21 cellular contexts compared by ENCODE assay signal in the genomic region with DNA sequence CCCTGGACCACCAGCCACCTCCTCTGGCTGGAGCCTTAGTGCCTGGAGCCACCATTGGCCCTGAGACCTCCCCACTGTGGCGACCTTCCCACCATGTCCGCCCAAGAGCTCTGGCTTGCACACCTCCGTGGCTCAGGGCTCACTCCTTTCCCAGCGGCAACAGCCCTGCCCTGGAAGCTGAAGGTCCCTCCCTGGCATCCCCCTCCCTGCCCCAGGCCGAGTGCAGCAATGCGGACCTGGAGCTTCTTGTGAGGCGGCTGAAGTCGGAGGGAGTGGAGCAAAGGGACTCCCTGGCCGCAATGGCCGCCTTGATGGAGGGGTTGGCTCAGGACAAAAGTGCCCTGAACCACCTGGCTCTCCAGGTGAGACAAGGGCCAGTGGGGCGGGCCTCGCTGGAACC. TPM values are rescaled to one million over a fixed set of nuclear protein-coding genes. Genes with fewer than 3 reads are reported as not detected.
A peak's percentile ranks its signal among the peaks of the same experiment; 100 is the strongest.
DNase-seq lines count a peak whose midpoint lies in the region; ATAC-seq and TF ChIP-seq lines count a peak whose summit lies in the region.
"Had no signal": no experiment of that assay in that cellular context is flagged by ENCODE, and none has a peak within 500 bp of the region (broad histone marks: within the 10 kb centered on the region; RNA-seq: fewer than 3 reads in every experiment).

No MANE protein-coding gene starts in this region.

- no peaks in the 10 kb centered on the region for H3K4me1 ChIP-seq in left lung
- H3K4me1 ChIP-seq in transverse colon = no peaks in the 10 kb centered on the region

- intact Hi-C loops in Right ventricle myocardium inferior (cut with DNase I) = no loop called here
- intact Hi-C loops in left ventricle myocardium superior (cut with micrococcal nuclease) = no loop called here
- intact Hi-C loops in left lung (cut with DNase I) = no loop called here
- intact Hi-C loops in transverse colon (cut with DNase I; ENCODE audit: low total_unique reads) = no loop called here

- no peaks in the 10 kb centered on the region for H3K27me3 ChIP-seq in left lung
- no peaks in the 10 kb centered on the region for H3K27me3 ChIP-seq in transverse colon

- peaks cover 9% of the 10 kb centered on the region for H3K27me3 Mint-ChIP-seq in T-helper 17 cell
- H3K27me3 Mint-ChIP-seq: activated naive CD4-positive, alpha-beta T cell treated with anti-CD3 and anti-CD28 coated beads, Interleukin-2, amount 50 U/mL, for 24 hours had no signal

- H3K4me3 Mint-ChIP-seq in T-helper 17 cell = no peak overlapping the region
- H3K4me3 Mint-ChIP-seq: activated naive CD4-positive, alpha-beta T cell treated with anti-CD3 and anti-CD28 coated beads, Interleukin-2, amount 50 U/mL, for 24 hours; CD8-positive, alpha-beta T cell; effector memory CD8-positive, alpha-beta T cell had no signal

- ATAC-seq in Right ventricle myocardium inferior = no peak
- ATAC-seq in left ventricle myocardium superior = no peak
- ATAC-seq in T-helper 17 cell = no peak
- ATAC-seq in left lung = no peak
- no peak for ATAC-seq in GM21526 (IDR thresholded peaks at IDR 0.05; ENCODE audit: low FRiP score, unreplicated experiment)
- ATAC-seq: CD8-positive, alpha-beta T cell; effector memory CD8-positive, alpha-beta T cell had no signal

- TF ChIP-seq CTCF in left lung (IDR thresholded peaks at IDR 0.05) (no peak), transverse colon (IDR thresholded peaks at IDR 0.05) (no peak)

- H3K36me3 ChIP-seq in left lung = no peaks in the 10 kb centered on the region
- H3K36me3 ChIP-seq in transverse colon = no peaks in the 10 kb centered on the region

- DNase-seq in Right ventricle myocardium inferior (ENCODE audit: missing footprints) = peak; percentile 45
- DNase-seq in left ventricle myocardium superior = no peak
- DNase-seq in T-helper 17 cell = peak in 2 of 3 donors; percentile 2 to 5
- DNase-seq in left lung = peak; percentile 30 to 69
- peak; percentile 5 for DNase-seq in transverse colon
- DNase-seq in NCI-H2171 treated with DMSO at 0.1 percent for 48 hours (lab: John Stamatoyannopoulos, UW) = no peak
- DNase-seq in DMS114 treated with DMSO at 0.1 percent for 48 hours (lab: John Stamatoyannopoulos, UW; ENCODE audit: unreplicated experiment) = no peak
- DNase-seq: DND-41; effector memory CD8-positive, alpha-beta T cell; NCI-H1436; NCI-H774; PC-9 had no signal

- no peak for TF ChIP-seq EP300 in transverse colon (IDR thresholded peaks at IDR 0.05; ENCODE audit: low read depth)

- no peaks in the 10 kb centered on the region for H3K4me1 Mint-ChIP-seq in T-helper 17 cell
- H3K4me1 Mint-ChIP-seq: activated naive CD4-positive, alpha-beta T cell treated with anti-CD3 and anti-CD28 coated beads, Interleukin-2, amount 50 U/mL, for 24 hours had no signal

- no peak overlapping the region for H3K27ac Mint-ChIP-seq in T-helper 17 cell
- H3K27ac Mint-ChIP-seq: activated naive CD4-positive, alpha-beta T cell treated with anti-CD3 and anti-CD28 coated beads, Interleukin-2, amount 50 U/mL, for 24 hours; CD8-positive, alpha-beta T cell; effector memory CD8-positive, alpha-beta T cell had no signal

- no peak for TF ChIP-seq POLR2A in transverse colon (IDR thresholded peaks at IDR 0.05)

- H3K9me3 ChIP-seq in T-helper 17 cell (ENCODE audit: control insufficient read depth, low read length, poor library complexity, severe bottlenecking) (no peaks in the 10 kb centered on the region), left lung (peaks cover 0 to 7% of the 10 kb centered on the region in 2 donors), transverse colon (no peaks in the 10 kb centered on the region)

- in situ Hi-C loops in transverse colon (cut with MboI; ENCODE audit: low pct_ligation_motif_present in 1 of 4, low pct_unique_long_range_greater_than_20kb in 1 of 4, low sequenced_read_pairs in 3 of 4) = no loop called here

- 86% methylated on average over 9 of the region's 12 CpGs; no CpG with 5 or more reads in 1 of the 2 donors for WGBS in transverse colon (ENCODE audit: low coverage in 1 of 2), 2 donors

- H3K27ac ChIP-seq in left lung (no peak overlapping the region), transverse colon (no peak overlapping the region)
- H3K27ac ChIP-seq: PC-9, skin epidermis had no signal

- H3K4me3 ChIP-seq in left lung (no peak overlapping the region), transverse colon (no peak overlapping the region)
- H3K4me3 ChIP-seq: PC-9, skin epidermis had no signal

- no peaks in the 10 kb centered on the region for H3K36me3 Mint-ChIP-seq in T-helper 17 cell (ENCODE audit: low read depth)
- H3K36me3 Mint-ChIP-seq: activated naive CD4-positive, alpha-beta T cell treated with anti-CD3 and anti-CD28 coated beads, Interleukin-2, amount 50 U/mL, for 24 hours; CD8-positive, alpha-beta T cell had no signal

RNA-seq across cellular contexts. Expression of a gene that starts 28.6 kb away (rescaled TPM):
- total RNA-seq in Right ventricle myocardium inferior (not detected), left ventricle myocardium superior (not detected), T-helper 17 cell (not detected), left lung (1 to 10 TPM in 1 of 2 donors, under 1 TPM in 1; 0.32 to 2.3 TPM), transverse colon (not detected)
- total RNA-seq: CD8-positive, alpha-beta T cell; cerebellum; glomerular endothelial cell; M059J; myocyte; PC-9; subcutaneous adipose tissue had no signal

RNA-seq across cellular contexts. Expression of a gene that starts 38.7 kb away (rescaled TPM):
- not detected for total RNA-seq in Right ventricle myocardium inferior
- not detected for total RNA-seq in left ventricle myocardium superior
- not detected for total RNA-seq in T-helper 17 cell
- 10 to 100 TPM; 20.6 to 35.7 TPM for total RNA-seq in left lung
- 10 to 100 TPM in 1 of 4 donors, 1 to 10 TPM in 2, not detected in 1; 4.9 to 11.6 (median 9.8) TPM for total RNA-seq in transverse colon
- total RNA-seq: CD8-positive, alpha-beta T cell; cerebellum; glomerular endothelial cell; M059J; myocyte; subcutaneous adipose tissue had no signal

Comparison
In these comparisons a context has a peak if more than half of its experiments do, and no peak if none do; other contexts are left out.
1. DNase-seq: peak in Right ventricle myocardium inferior (single experiment), T-helper 17 cell (2 of 3), left lung (2 of 2) and transverse colon (single experiment); none in left ventricle myocardium superior (single experiment), NCI-H2171 treated with DMSO at 0.1 percent for 48 hours (single experiment) and DMS114 treated with DMSO at 0.1 percent for 48 hours (single experiment).